9 cellular contexts compared by ENCODE assay signal in the genomic region with DNA sequence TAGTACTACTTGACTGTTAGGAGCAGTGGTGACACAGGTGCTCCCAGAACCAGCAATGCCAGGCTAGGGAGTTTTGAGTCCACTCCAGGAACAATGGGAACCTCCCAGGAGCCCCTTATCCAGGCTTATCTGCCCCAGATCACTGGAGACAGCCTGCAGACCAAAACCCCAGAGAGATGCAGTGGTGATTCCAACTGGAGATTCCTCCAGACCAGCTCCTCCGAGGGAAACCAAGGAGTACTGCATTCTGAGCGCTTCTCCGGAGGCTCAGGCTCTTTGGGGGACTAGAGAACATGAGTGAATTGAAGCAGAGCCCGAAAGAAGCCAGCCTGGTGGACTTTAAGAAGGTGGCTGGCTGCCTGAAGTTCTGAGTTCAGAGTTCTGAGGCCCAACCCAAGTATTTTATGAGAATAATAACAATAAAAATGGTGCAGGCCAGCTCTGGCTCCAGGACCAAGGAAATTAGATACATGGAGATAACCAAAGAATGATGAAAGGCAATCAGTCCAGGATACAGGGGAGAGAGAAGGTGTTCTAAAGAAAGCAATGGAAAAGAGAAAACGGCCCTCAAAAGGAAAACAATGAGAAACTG. TPM values are rescaled to one million over a fixed set of nuclear protein-coding genes. Genes with fewer than 3 reads are reported as not detected.
DNase-seq lines count a peak whose midpoint lies in the region; ATAC-seq and TF ChIP-seq lines count a peak whose summit lies in the region.
"Had no signal": no experiment of that assay in that cellular context is flagged by ENCODE, and none has a peak within 500 bp of the region (broad histone marks: within the 10 kb centered on the region; RNA-seq: fewer than 3 reads in every experiment).

No MANE protein-coding gene starts in this region.

- in situ Hi-C loops in G401 (cut with HindIII; ENCODE audit: low sequenced_read_pairs): loop anchor here (5.0 kb wide), 1 partner anchor 48 kb away; no protein-coding TSS in a partner anchor

- intact Hi-C loops in spleen (cut with DNase I; ENCODE audit: low total_unique reads): no loop called here

- no peak overlapping the region for H3K27ac ChIP-seq in spleen
- H3K27ac ChIP-seq: epithelial cell of prostate had no signal

- WGBS in spleen, 5 donors: 77 to 87% (median 84%) methylated on average over 5 of the region's 5 CpGs

- peak; percentile 32 for DNase-seq in NCI-H82 (lab: John Stamatoyannopoulos, UW)
- no peak for DNase-seq in NCI-H82 treated with DMSO at 0.1 percent for 48 hours (lab: John Stamatoyannopoulos, UW; ENCODE audit: unreplicated experiment)
- no peak for DNase-seq in T-helper 17 cell
- DNase-seq in spleen: no peak
- no peak for DNase-seq in G401 (ENCODE audit: low spot score)
- DNase-seq in glomerular visceral epithelial cell (ENCODE audit: extremely low spot score): no peak
- DNase-seq in islet precursor cell: no peak

- no peak for TF ChIP-seq POLR2A in spleen (IDR thresholded peaks at IDR 0.05)

- H3K36me3 ChIP-seq in iPS-15b (ENCODE audit: control insufficient read depth, insufficient read depth, low read length) (peaks cover 4% of the 10 kb centered on the region), spleen (peaks cover 0 to 15% (median 4%) of the 10 kb centered on the region in 6 donors)

- no peaks in the 10 kb centered on the region for H3K9me3 ChIP-seq in T-helper 17 cell (ENCODE audit: control insufficient read depth, low read length, poor library complexity, severe bottlenecking)
- no peaks in the 10 kb centered on the region for H3K9me3 ChIP-seq in iPS-15b (ENCODE audit: control insufficient read depth, insufficient read depth, low read length)
- H3K9me3 ChIP-seq in spleen: no peaks in the 10 kb centered on the region

- no peaks in the 10 kb centered on the region for H3K27me3 ChIP-seq in iPS-15b (ENCODE audit: control insufficient read depth, insufficient read depth, low read length)
- peaks cover 0 to 10% (median 0%) of the 10 kb centered on the region in 7 donors for H3K27me3 ChIP-seq in spleen (replicated peaks in 1 of 7)

- H3K4me3 Mint-ChIP-seq in T-helper 17 cell: peak overlapping the region; percentile 92

- peaks cover 28% of the 10 kb centered on the region for H3K4me1 Mint-ChIP-seq in T-helper 17 cell

- ATAC-seq in T-helper 17 cell: no peak

- H3K36me3 Mint-ChIP-seq in T-helper 17 cell (ENCODE audit: low read depth): no peaks in the 10 kb centered on the region

- H3K9ac ChIP-seq in iPS-15b (ENCODE audit: low read depth, low read length): no peak overlapping the region

- H3K27ac Mint-ChIP-seq in T-helper 17 cell: peak overlapping the region; percentile 81

- no peak for TF ChIP-seq CTCF in spleen (IDR thresholded peaks at IDR 0.05 in 8 of 11, conservative IDR thresholded peaks at IDR 0.05 in 3 of 11)

- H3K4me3 ChIP-seq in iPS-15b (ENCODE audit: low read depth, low read length): peak overlapping the region; percentile 100
- H3K4me3 ChIP-seq in spleen: peak overlapping the region in 7 of 8 donors; percentile 80 to 98 (median 95)

- no peaks in the 10 kb centered on the region for H3K27me3 Mint-ChIP-seq in T-helper 17 cell

- peaks cover 13% of the 10 kb centered on the region for H3K4me1 ChIP-seq in iPS-15b (ENCODE audit: control insufficient read depth, insufficient read depth, low read length)
- peaks cover 8 to 50% (median 26%) of the 10 kb centered on the region in 6 donors for H3K4me1 ChIP-seq in spleen

RNA-seq across cellular contexts. Expression of a gene that starts 1.3 kb away (rescaled TPM):
- total RNA-seq in T-helper 17 cell (1 to 10 TPM; 9.2 to 10.0 TPM), spleen (10 to 100 TPM in 5 of 7 donors, 1 to 10 TPM in 2; 8.5 to 23.8 (median 12.6) TPM)
- 1 to 10 TPM; 5.2 to 7.0 (median 6.5) TPM for polyA plus RNA-seq in spleen
- total RNA-seq in G401 (2014; rRNA removed; shearing (Covaris generic)): 22.0 and 23.1 TPM in 2 replicates

RNA-seq across cellular contexts. Expression of a gene that starts 2.4 kb away (rescaled TPM):
- total RNA-seq in T-helper 17 cell: under 1 TPM in 1 of 2 donors, not detected in 1; 0.55 TPM
- under 1 TPM in 1 of 7 donors, not detected in 6; 0.97 TPM for total RNA-seq in spleen
- under 1 TPM in 2 of 3 donors, not detected in 1; 0.09 to 0.13 TPM for polyA plus RNA-seq in spleen
- total RNA-seq in G401 (2014; rRNA removed; shearing (Covaris generic)): 3.3 TPM in 1 of 2 replicates, not detected in the other

RNA-seq across cellular contexts. Expression of a gene that starts 36.1 kb away (rescaled TPM):
- 1 to 10 TPM; 5.2 to 5.7 TPM for total RNA-seq in T-helper 17 cell
- total RNA-seq in spleen: 10 to 100 TPM in 6 of 7 donors, 1 to 10 TPM in 1; 10.0 to 21.9 (median 16.9) TPM
- 10 to 100 TPM; 12.4 to 17.2 (median 13.9) TPM for polyA plus RNA-seq in spleen
- 8.5 and 8.7 TPM in 2 replicates for total RNA-seq in G401 (2014; rRNA removed; shearing (Covaris generic))

RNA-seq across cellular contexts. Expression of a gene that starts 42.5 kb away (rescaled TPM):
- total RNA-seq in T-helper 17 cell (10 to 100 TPM; 86.2 to 87.5 TPM), spleen (100 to 1,000 TPM in 2 of 7 donors, 10 to 100 TPM in 5; 75.1 to 106 (median 98.8) TPM)
- polyA plus RNA-seq in spleen: 10 to 100 TPM; 33.8 to 49.9 (median 41.3) TPM
- total RNA-seq in G401 (2014; rRNA removed; shearing (Covaris generic)): 88.3 and 91.9 TPM in 2 replicates
